Comparison of ENCODE assay signal across 25 cellular contexts in the genomic region with DNA sequence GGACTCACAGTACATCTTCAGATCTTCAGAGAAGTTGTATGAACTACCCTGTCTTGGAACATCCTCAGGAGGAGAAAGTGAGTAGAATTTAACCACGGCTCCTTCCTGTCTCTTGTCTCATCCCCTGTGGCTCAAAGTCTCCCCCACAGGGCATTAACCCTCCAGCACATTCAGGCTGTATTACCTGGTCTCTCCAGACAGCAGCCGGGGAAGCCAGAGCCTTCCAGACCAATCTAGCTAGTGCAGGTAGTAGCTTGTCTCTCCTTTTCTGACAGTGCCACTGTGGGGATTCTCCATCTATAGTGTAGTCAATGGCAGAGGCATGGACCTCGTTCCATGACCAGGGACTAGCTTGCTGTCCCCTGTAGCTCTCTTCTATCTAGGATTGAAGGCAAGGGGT.
"Had no signal": no experiment of that assay in that cellular context is flagged by ENCODE, and none has a peak within 500 bp of the region (broad histone marks: within the 10 kb centered on the region; RNA-seq: fewer than 3 reads in every experiment).

No MANE protein-coding gene starts in this region.

- ATAC-seq: activated CD8-positive, alpha-beta memory T cell treated with anti-CD3 and anti-CD28 coated beads, Interleukin-2, amount 10 ng/mL, durations not matched to agents 7 days and 5 days; activated naive CD4-positive, alpha-beta T cell treated with anti-CD3 and anti-CD28 coated beads, Interleukin-2, amount 50 U/mL, for 72 hours; activated T-cell treated with anti-CD3 and anti-CD28 coated beads, Interleukin-2, amount 50 U/mL, for 72 hours; body of pancreas; gastroesophageal sphincter; lower lobe of right lung; natural killer cell; right cardiac atrium; T-helper 17 cell had no signal

- H3K36me3 ChIP-seq: adrenal gland, colonic mucosa, gastroesophageal sphincter, lower lobe of right lung, tibial nerve, WERI-Rb-1 had no signal

- H3K27ac ChIP-seq: adrenal gland, body of pancreas, colonic mucosa, gastroesophageal sphincter, hepatocyte, lower lobe of right lung, tibial nerve, WERI-Rb-1 had no signal

- H3K4me1 ChIP-seq: adrenal gland, body of pancreas, colonic mucosa, gastroesophageal sphincter, lower lobe of right lung had no signal

- H3K36me3 Mint-ChIP-seq: activated CD8-positive, alpha-beta memory T cell treated with anti-CD3 and anti-CD28 coated beads, Interleukin-2, amount 10 ng/mL, durations not matched to agents 7 days and 5 days; activated naive CD4-positive, alpha-beta T cell treated with anti-CD3 and anti-CD28 coated beads, Interleukin-2, amount 50 U/mL, for 72 hours; natural killer cell had no signal

- H3K79me2 ChIP-seq: hepatocyte had no signal

- H3K4me2 ChIP-seq: hepatocyte had no signal

- H3K27ac Mint-ChIP-seq: activated CD4-positive, alpha-beta memory T cell treated with anti-CD3 and anti-CD28 coated beads, Interleukin-2, amount 10 ng/mL, durations not matched to agents 7 days and 5 days; activated CD4-positive, alpha-beta T cell treated with anti-CD3 and anti-CD28 coated beads, Interleukin-2, amount 10 ng/mL, durations not matched to agents 7 days and 5 days; activated CD8-positive, alpha-beta memory T cell treated with anti-CD3 and anti-CD28 coated beads, Interleukin-2, amount 10 ng/mL, durations not matched to agents 7 days and 5 days; activated naive CD4-positive, alpha-beta T cell treated with anti-CD3 and anti-CD28 coated beads, Interleukin-2, amount 50 U/mL, for 72 hours; activated T-cell treated with anti-CD3 and anti-CD28 coated beads, Interleukin-2, amount 50 U/mL, for 72 hours; natural killer cell; T-helper 17 cell had no signal

- H3K9me3 Mint-ChIP-seq: activated CD4-positive, alpha-beta memory T cell treated with anti-CD3 and anti-CD28 coated beads, Interleukin-2, amount 10 ng/mL, durations not matched to agents 7 days and 5 days; activated CD4-positive, alpha-beta T cell treated with anti-CD3 and anti-CD28 coated beads, Interleukin-2, amount 10 ng/mL, durations not matched to agents 7 days and 5 days; activated naive CD4-positive, alpha-beta T cell treated with anti-CD3 and anti-CD28 coated beads, Interleukin-2, amount 50 U/mL, for 72 hours; activated T-cell treated with anti-CD3 and anti-CD28 coated beads, Interleukin-2, amount 50 U/mL, for 72 hours; natural killer cell had no signal

- H3K9me3 ChIP-seq: adrenal gland, body of pancreas, colonic mucosa, gastroesophageal sphincter, lower lobe of right lung, tibial nerve had no signal

- H3K4me1 Mint-ChIP-seq: activated CD4-positive, alpha-beta memory T cell treated with anti-CD3 and anti-CD28 coated beads, Interleukin-2, amount 10 ng/mL, durations not matched to agents 7 days and 5 days; activated CD8-positive, alpha-beta memory T cell treated with anti-CD3 and anti-CD28 coated beads, Interleukin-2, amount 10 ng/mL, durations not matched to agents 7 days and 5 days; natural killer cell; T-helper 17 cell had no signal

- DNase-seq: activated CD4-positive, alpha-beta memory T cell treated with anti-CD3 and anti-CD28 coated beads, Interleukin-2, amount 10 ng/mL, durations not matched to agents 7 days and 5 days; activated CD4-positive, alpha-beta T cell treated with anti-CD3 and anti-CD28 coated beads for 1 hour; activated CD4-positive, alpha-beta T cell treated with anti-CD3 and anti-CD28 coated beads, Interleukin-2, amount 10 ng/mL, durations not matched to agents 7 days and 5 days; activated CD8-positive, alpha-beta memory T cell treated with anti-CD3 and anti-CD28 coated beads, Interleukin-2, amount 10 ng/mL, durations not matched to agents 7 days and 5 days; activated naive CD4-positive, alpha-beta T cell; activated T-cell treated with anti-CD3 and anti-CD28 coated beads, Interleukin-2, amount 50 U/mL, for 72 hours; adrenal gland; aorta; body of pancreas; colonic mucosa; effector CD8-positive, alpha-beta T cell; lower lobe of right lung; mesenchymal stem cell; natural killer cell; posterior cingulate gyrus; right cardiac atrium; stimulated activated CD4-positive, alpha-beta T cell treated with anti-CD3 and anti-CD28 coated beads, Interleukin-2, amount 100 ng/mL, for 48 hours; stimulated activated naive CD4-positive, alpha-beta T cell treated with Interleukin-2 at 50 U/mL for 16 hours; T-helper 17 cell; T1000; WERI-Rb-1 had no signal

- H3K4me3 ChIP-seq: adrenal gland, body of pancreas, colonic mucosa, gastroesophageal sphincter, hepatocyte, lower lobe of right lung, tibial nerve had no signal

- H2AFZ ChIP-seq: hepatocyte had no signal

- H3K4me3 Mint-ChIP-seq: activated CD4-positive, alpha-beta memory T cell treated with anti-CD3 and anti-CD28 coated beads, Interleukin-2, amount 10 ng/mL, durations not matched to agents 7 days and 5 days; activated CD4-positive, alpha-beta T cell treated with anti-CD3 and anti-CD28 coated beads, Interleukin-2, amount 10 ng/mL, durations not matched to agents 7 days and 5 days; activated CD8-positive, alpha-beta memory T cell treated with anti-CD3 and anti-CD28 coated beads, Interleukin-2, amount 10 ng/mL, durations not matched to agents 7 days and 5 days; activated T-cell treated with anti-CD3 and anti-CD28 coated beads, Interleukin-2, amount 50 U/mL, for 72 hours; natural killer cell; T-helper 17 cell had no signal

- H3K27me3 ChIP-seq: body of pancreas, colonic mucosa, tibial nerve had no signal
